ENCODE assay signal across 1 cellular context in the genomic region with DNA sequence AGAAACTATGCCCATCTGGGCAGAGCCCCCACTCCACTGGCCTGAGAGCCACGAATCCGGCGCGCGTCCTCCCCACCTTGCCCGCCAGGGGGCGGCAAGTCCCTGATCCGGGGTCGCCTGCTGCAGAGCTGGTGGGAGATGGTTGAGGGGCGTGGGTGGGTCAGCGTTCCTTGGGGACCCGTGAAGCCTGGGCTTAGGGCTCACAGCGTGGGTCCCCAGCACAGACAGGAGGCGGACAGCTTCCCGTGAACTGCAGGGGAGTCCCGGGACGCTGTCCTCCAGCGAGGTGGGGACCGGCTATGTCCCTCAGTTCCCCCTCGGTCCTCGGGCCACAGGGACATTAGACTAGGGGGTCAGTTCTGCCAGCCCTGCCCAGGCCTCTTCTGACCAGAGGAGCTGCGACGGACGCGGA.
A peak's percentile ranks its signal among the peaks of the same experiment; 100 is the strongest.
TF ChIP-seq lines count a peak whose summit lies in the region.

No MANE protein-coding gene starts in this region.

TF ChIP-seq in IMR-90, 13 proteins besides CTCF, POLR2A, EP300 and RAD21:
- TF ChIP-seq MAZ (IDR thresholded peaks at IDR 0.05; ENCODE audit: borderline replicate concordance, low read depth, low read length) = peak; percentile 53
- TF ChIP-seq MAFK (IDR thresholded peaks at IDR 0.05; ENCODE audit: low read depth, low read length) = no peak
- TF ChIP-seq MXI1 (IDR thresholded peaks at IDR 0.05; ENCODE audit: borderline replicate concordance, low read depth, low read length) = peak; percentile 64; the same call in 1 of the 2 replicates
- TF ChIP-seq RCOR1 (IDR thresholded peaks at IDR 0.05; ENCODE audit: insufficient replicate concordance, low read length) = no peak
- TF ChIP-seq SMC3 (IDR thresholded peaks at IDR 0.05; ENCODE audit: low read depth, low read length) = peak; percentile 87
- TF ChIP-seq, protein P1, sequence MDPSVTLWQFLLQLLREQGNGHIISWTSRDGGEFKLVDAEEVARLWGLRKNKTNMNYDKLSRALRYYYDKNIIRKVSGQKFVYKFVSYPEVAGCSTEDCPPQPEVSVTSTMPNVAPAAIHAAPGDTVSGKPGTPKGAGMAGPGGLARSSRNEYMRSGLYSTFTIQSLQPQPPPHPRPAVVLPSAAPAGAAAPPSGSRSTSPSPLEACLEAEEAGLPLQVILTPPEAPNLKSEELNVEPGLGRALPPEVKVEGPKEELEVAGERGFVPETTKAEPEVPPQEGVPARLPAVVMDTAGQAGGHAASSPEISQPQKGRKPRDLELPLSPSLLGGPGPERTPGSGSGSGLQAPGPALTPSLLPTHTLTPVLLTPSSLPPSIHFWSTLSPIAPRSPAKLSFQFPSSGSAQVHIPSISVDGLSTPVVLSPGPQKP (IDR thresholded peaks at IDR 0.05; ENCODE audit: borderline replicate concordance, low read depth, low read length) = no peak
- TF ChIP-seq BHLHE40 (IDR thresholded peaks at IDR 0.05; ENCODE audit: low read depth, low read length) = no peak
- no peak for TF ChIP-seq NFE2L2 (IDR thresholded peaks at IDR 0.05; ENCODE audit: low read depth, low read length)
- no peak for TF ChIP-seq FOS (IDR thresholded peaks at IDR 0.05; ENCODE audit: low read depth, low read length)
- TF ChIP-seq, protein P2, sequence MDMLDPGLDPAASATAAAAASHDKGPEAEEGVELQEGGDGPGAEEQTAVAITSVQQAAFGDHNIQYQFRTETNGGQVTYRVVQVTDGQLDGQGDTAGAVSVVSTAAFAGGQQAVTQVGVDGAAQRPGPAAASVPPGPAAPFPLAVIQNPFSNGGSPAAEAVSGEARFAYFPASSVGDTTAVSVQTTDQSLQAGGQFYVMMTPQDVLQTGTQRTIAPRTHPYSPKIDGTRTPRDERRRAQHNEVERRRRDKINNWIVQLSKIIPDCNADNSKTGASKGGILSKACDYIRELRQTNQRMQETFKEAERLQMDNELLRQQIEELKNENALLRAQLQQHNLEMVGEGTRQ (IDR thresholded peaks at IDR 0.05; ENCODE audit: low read depth, low read length) = no peak
- no peak for TF ChIP-seq CHD1 (IDR thresholded peaks at IDR 0.05; ENCODE audit: low read depth, low read length)
